In genomic region chr10:119421887-119422684, GRCh38 we compare ENCODE assay signal across 16 cellular contexts.
DNase-seq lines count a peak whose midpoint lies in the region; ATAC-seq, FAIRE-seq and TF ChIP-seq lines count a peak whose summit lies in the region.
"Had no signal": no experiment of that assay in that cellular context is flagged by ENCODE, and none has a peak within 500 bp of the region (broad histone marks: within the 10 kb centered on the region; RNA-seq: fewer than 3 reads in every experiment).

No MANE protein-coding gene starts in this region.

- H3K4me3 ChIP-seq in fibroblast of the aortic adventitia (ENCODE audit: low read depth, low read length) (no peak overlapping the region), psoas muscle (no peak overlapping the region)
- H3K4me3 ChIP-seq: left lung had no signal

- FAIRE-seq in HTR-8/SVneo (lab: Jason Lieb, UNC) = no peak

- H3K27ac ChIP-seq in psoas muscle = peak overlapping the region; percentile 4

- TF ChIP-seq CTCF in fibroblast of the aortic adventitia (IDR thresholded peaks at IDR 0.05; ENCODE audit: insufficient read depth, low read length) (no peak), psoas muscle (IDR thresholded peaks at IDR 0.05) (no peak)

- no peaks in the 10 kb centered on the region for H3K27me3 ChIP-seq in psoas muscle (ENCODE audit: insufficient read depth in 3 of 3, low read length in 2 of 3)
- H3K27me3 ChIP-seq: left lung had no signal

- no peaks in the 10 kb centered on the region for H3K36me3 ChIP-seq in psoas muscle (ENCODE audit: insufficient read depth in 1 of 2, low read depth in 1 of 2)

- ATAC-seq in psoas muscle = peak in 2 of 4 donors; percentile 29 to 56
- no peak for ATAC-seq in GM18870 (IDR thresholded peaks at IDR 0.05; ENCODE audit: unreplicated experiment)
- ATAC-seq: CD8-positive, alpha-beta T cell; HCT116; left lung; stimulated activated naive CD8-positive, alpha-beta T cell treated with anti-CD3 and anti-CD28 coated beads, Interleukin-15, Interleukin-2, amounts not matched to agents 100 U/mL and 50 U/mL, for 24 hours; T-cell had no signal

- WGBS in psoas muscle, 3 donors = 44 to 56% (median 44%) methylated on average over 11 of the region's 11 CpGs

- intact Hi-C loops in psoas muscle (cut with DNase I) = no loop called here

- no peaks in the 10 kb centered on the region for H3K4me1 ChIP-seq in psoas muscle
- H3K4me1 ChIP-seq: left lung had no signal

- H3K9me3 ChIP-seq in psoas muscle = no peaks in the 10 kb centered on the region
- H3K9me3 ChIP-seq: left lung had no signal

- DNase-seq in EH (ENCODE audit: low read depth) = peak; percentile 64
- peak; percentile 57 for DNase-seq in RPMI7951 (ENCODE audit: low read depth)
- peak; percentile 74 for DNase-seq in fibroblast of the aortic adventitia (ENCODE audit: low read depth)
- peak in 1 of 2 donors; percentile 80 for DNase-seq in psoas muscle
- DNase-seq in foreskin melanocyte = no peak
- no peak for DNase-seq in HTR-8/SVneo (ENCODE audit: insufficient read length, low spot score)
- DNase-seq in activated T-cell treated with anti-CD3 and anti-CD28 coated beads for 4 hours = no peak
- DNase-seq: activated CD4-positive, alpha-beta T cell treated with anti-CD3 and anti-CD28 coated beads, Interleukin-2, amount 50 U/mL, for 48 hours; CD8-positive, alpha-beta T cell; cerebellar nuclear complex; NCI-H1694 treated with DMSO at 0.1 percent for 48 hours; stimulated activated naive CD8-positive, alpha-beta T cell treated with anti-CD3 and anti-CD28 coated beads, Interleukin-15, Interleukin-2, amounts not matched to agents 100 U/mL and 50 U/mL, for 24 hours; T-cell had no signal

Comparison
In these comparisons a context has a peak if more than half of its experiments do, and no peak if none do; other contexts are left out.
1. DNase-seq: peak in EH (single experiment), RPMI7951 (single experiment) and fibroblast of the aortic adventitia (single experiment); none in foreskin melanocyte (single experiment), HTR-8/SVneo (single experiment) and activated T-cell treated with anti-CD3 and anti-CD28 coated beads for 4 hours (single experiment).